10 cellular contexts compared by ENCODE assay signal in the genomic region with DNA sequence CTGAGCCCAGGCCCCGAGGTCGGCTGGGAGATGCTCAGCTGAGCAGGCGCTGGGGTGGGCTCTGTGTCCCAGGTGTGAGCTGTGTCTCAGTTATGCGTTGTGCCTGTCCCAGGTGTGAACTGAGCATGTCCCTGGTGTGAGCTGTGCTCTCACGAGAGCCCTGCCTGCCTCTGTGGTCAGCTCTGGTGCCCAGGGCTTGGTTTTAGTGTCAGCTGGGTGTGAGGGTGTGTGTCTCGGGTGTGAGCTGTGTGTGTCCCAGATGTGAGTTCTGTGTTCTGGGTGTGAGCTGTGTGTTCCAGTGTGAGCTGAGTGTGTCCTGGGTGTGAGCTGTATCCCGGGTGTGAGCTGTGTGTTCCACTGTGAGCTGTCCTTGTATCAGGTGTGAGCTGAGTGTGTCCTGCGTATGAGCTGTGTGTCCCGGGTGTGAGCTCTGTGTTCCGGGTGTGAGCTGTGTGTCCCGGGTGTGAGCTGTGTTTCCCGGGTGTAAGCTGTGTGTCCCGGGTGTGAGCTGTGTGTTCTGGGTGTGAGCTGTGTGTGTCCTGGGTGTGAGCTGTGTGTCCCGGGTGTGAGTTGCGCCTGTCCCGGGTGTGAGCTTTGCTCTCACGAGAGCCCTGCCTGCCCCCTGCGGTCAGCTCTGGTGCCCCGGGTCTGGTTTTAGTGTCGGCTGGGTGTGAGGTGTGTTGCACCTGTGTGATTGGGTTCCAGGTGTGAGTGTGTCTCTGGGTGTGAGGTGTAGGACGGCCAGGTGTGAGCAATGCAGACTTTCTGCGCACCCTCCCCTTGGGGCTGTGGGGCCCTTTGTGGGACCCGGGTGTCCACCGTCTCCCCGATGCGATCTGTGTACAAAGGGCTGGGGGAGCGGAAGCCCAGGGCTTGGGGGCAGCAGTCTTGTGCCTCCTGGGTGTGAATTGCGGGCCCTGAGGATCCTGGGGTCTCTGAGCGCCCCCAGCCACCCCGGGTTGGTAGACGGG. TPM values are rescaled to one million over a fixed set of nuclear protein-coding genes. Genes with fewer than 3 reads are reported as not detected.
DNase-seq lines count a peak whose midpoint lies in the region; ATAC-seq, FAIRE-seq and TF ChIP-seq lines count a peak whose summit lies in the region.
"Had no signal": no experiment of that assay in that cellular context is flagged by ENCODE, and none has a peak within 500 bp of the region (broad histone marks: within the 10 kb centered on the region; RNA-seq: fewer than 3 reads in every experiment).

No MANE protein-coding gene starts in this region.

- CTCF ChIA-PET in Calu3 (lab: Charles Lee), result interaction anchor here (0.6 kb wide), 1 partner anchor 41 kb away, joined by 4 read pairs; no protein-coding TSS in a partner anchor
- CTCF ChIA-PET in HEK293 (lab: Yijun Ruan, JAX), result interaction anchor here (0.9 to 1.0 kb wide), 2 partner anchors 14 to 348 kb away, joined by 3 read pairs; no protein-coding TSS in a partner anchor
- CTCF ChIA-PET in GM12878 (lab: Yijun Ruan, JAX), result interaction anchor here (0.6 to 2.5 kb wide), 8 partner anchors 15 to 348 kb away, joined by 3 to 13 read pairs (median 4); no protein-coding TSS in a partner anchor

- no peak overlapping the region for H3K4me3 ChIP-seq in HEK293 (ENCODE audit: low read depth, low read length)
- H3K4me3 ChIP-seq in GM12878, result peak overlapping the region; percentile 65

- peak overlapping the region; percentile 35 for H3K9ac ChIP-seq in GM12878 (ENCODE audit: control insufficient read depth, insufficient read depth, low read length)

- H4K20me1 ChIP-seq in GM12878 (ENCODE audit: control insufficient read depth, insufficient read depth), result no peaks in the 10 kb centered on the region

- ATAC-seq in GM12878 (peak; percentile 45), HG02623 (IDR thresholded peaks at IDR 0.05; ENCODE audit: unreplicated experiment) (no peak), GM21529 (IDR thresholded peaks at IDR 0.05; ENCODE audit: unreplicated experiment) (no peak)
- ATAC-seq in natural killer cell treated with Interleukin-12 subunit alpha and Interleukin-12 subunit beta and Interleukin-15 and Interleukin-18, amount 100 ng/mL, for 72 hours, result peak; percentile 29 to 34

- SMC1A ChIA-PET in GM12878 (lab: Charles Lee; ENCODE audit: uncharacterized antibody, unreplicated experiment), result interaction anchor here (0.9 to 2.9 kb wide), 6 partner anchors 14 to 117 kb away, joined by 3 to 11 read pairs (median 6); no protein-coding TSS in a partner anchor

- H3K4me1 Mint-ChIP-seq in Calu3 (ENCODE audit: low read depth, unreplicated experiment), result no peaks in the 10 kb centered on the region
- H3K4me1 Mint-ChIP-seq in natural killer cell treated with Interleukin-12 subunit alpha and Interleukin-12 subunit beta and Interleukin-15 and Interleukin-18, amount 100 ng/mL, for 72 hours (ENCODE audit: low read depth in 2 of 2), result peaks cover 21 to 28% of the 10 kb centered on the region in 2 donors

- H3K9me3 ChIP-seq in HEK293 (ENCODE audit: control insufficient read depth, insufficient read depth, low read depth, low read length), result no peaks in the 10 kb centered on the region
- no peaks in the 10 kb centered on the region for H3K9me3 ChIP-seq in GM12878 (replicated peaks; ENCODE audit: control insufficient read depth, insufficient read depth, low read length)
- H3K9me3 ChIP-seq: right lobe of liver had no signal

- TF ChIP-seq EP300 in GM12878 (IDR thresholded peaks at IDR 0.05; ENCODE audit: borderline replicate concordance in 1 of 2, control insufficient read depth in 1 of 2, low read depth in 2 of 2, low read length in 2 of 2), result no peak

- H3K27me3 Mint-ChIP-seq in Calu3 (ENCODE audit: unreplicated experiment), result peaks cover 45% of the 10 kb centered on the region
- peaks cover 0 to 3% of the 10 kb centered on the region in 2 donors for H3K27me3 Mint-ChIP-seq in natural killer cell treated with Interleukin-12 subunit alpha and Interleukin-12 subunit beta and Interleukin-15 and Interleukin-18, amount 100 ng/mL, for 72 hours

- TF ChIP-seq POLR2A in GM12878 (IDR thresholded peaks at IDR 0.05; ENCODE audit: low read depth, low read length), result 0 out of 2 replicates have a peak, but pooled peaks have one; percentile 18

- peak overlapping the region; percentile 98 for H3K4me2 ChIP-seq in GM12878 (ENCODE audit: control insufficient read depth, insufficient read depth)

- WGBS in GM12878 (ENCODE audit: insufficient coverage, insufficient replicate concordance, low lambda C conversion rate, missing lambda C conversion rate), result 19% methylated on average over 29 of the region's 31 CpGs

- POLR2A ChIA-PET in HEK293 (lab: Yijun Ruan, JAX) (interaction anchor here (1.0 to 1.7 kb wide), 3 partner anchors 8 to 187 kb away, joined by 3 to 5 read pairs (median 4); partner anchors contain the start of genes GADD45B, LSM7 and SPPL2B), GM12878 (lab: Charles Lee) (interaction anchor here (0.5 to 1.5 kb wide), 7 partner anchors 17 to 197 kb away, joined by 3 to 8 read pairs (median 4); partner anchors contain the start of genes LSM7 and SPPL2B)

- no peak for TF ChIP-seq RAD21 in GM12878 (IDR thresholded peaks at IDR 0.05; ENCODE audit: insufficient read depth, low read depth, low read length)

- H3K4me1 ChIP-seq in HEK293 (ENCODE audit: control insufficient read depth, insufficient read depth, low read length), result no peaks in the 10 kb centered on the region
- peaks cover 30% of the 10 kb centered on the region for H3K4me1 ChIP-seq in GM12878 (ENCODE audit: control insufficient read depth, insufficient read depth, low read length)

- no peak for TF ChIP-seq CTCF in Calu3 (IDR thresholded peaks at IDR 0.05; ENCODE audit: unreplicated experiment)
- TF ChIP-seq CTCF in HEK293 (tag by site-specific recombination; IDR thresholded peaks at IDR 0.05), result no peak
- TF ChIP-seq CTCF in GM12878 (IDR thresholded peaks at IDR 0.05 in 2 of 3, conservative IDR thresholded peaks at IDR 0.05 in 1 of 3; ENCODE audit: control insufficient read depth in 2 of 3, extremely low read depth in 1 of 3, insufficient read depth in 1 of 3, low read depth in 3 of 3, low read length in 3 of 3), result no peak

- H3K79me2 ChIP-seq in GM12878 (ENCODE audit: control insufficient read depth, insufficient read depth, low read length), result no peaks in the 10 kb centered on the region; the same call in 1 of the 2 replicates

- H2AFZ ChIP-seq in GM12878 (ENCODE audit: control insufficient read depth, low read depth, low read length), result peak overlapping the region; percentile 32

- intact Hi-C loops in Calu3 (cut with micrococcal nuclease; ENCODE audit: unreplicated experiment), result no loop called here
- intact Hi-C loops in GM12878 (cut with micrococcal nuclease; ENCODE audit: unreplicated experiment), result loop anchor here (1.0 kb wide), 1 partner anchor 39 kb away; the partner anchor contains the start of genes LSM7 and SPPL2B

- H3K27ac ChIP-seq in HEK293 (ENCODE audit: extremely low read depth, low read depth, low read length) (no peak overlapping the region), GM12878 (ENCODE audit: control insufficient read depth, insufficient read depth) (peak overlapping the region; percentile 74)

- peak overlapping the region; percentile 44 for H3K4me3 Mint-ChIP-seq in Calu3 (ENCODE audit: low read depth, unreplicated experiment)
- H3K4me3 Mint-ChIP-seq in natural killer cell treated with Interleukin-12 subunit alpha and Interleukin-12 subunit beta and Interleukin-15 and Interleukin-18, amount 100 ng/mL, for 72 hours, result peak overlapping the region; percentile 91

- FAIRE-seq in GM12878 (lab: Jason Lieb, UNC), result no peak

- RAD21 ChIA-PET in GM12878 (lab: Charles Lee; ENCODE audit: unreplicated experiment), result interaction anchor here (0.6 to 1.7 kb wide), 13 partner anchors 8 to 392 kb away, joined by 3 to 10 read pairs (median 4); partner anchors contain the start of genes LSM7 and SPPL2B

- H3K9me3 Mint-ChIP-seq in Calu3 (ENCODE audit: low read depth, unreplicated experiment), result no peaks in the 10 kb centered on the region
- no peaks in the 10 kb centered on the region for H3K9me3 Mint-ChIP-seq in natural killer cell treated with Interleukin-12 subunit alpha and Interleukin-12 subunit beta and Interleukin-15 and Interleukin-18, amount 100 ng/mL, for 72 hours

- DNase-seq in Calu3, result no peak
- DNase-seq in GM12878 (ENCODE audit: low read depth, low spot score), result no peak
- no peak for DNase-seq in natural killer cell treated with Interleukin-12 subunit alpha and Interleukin-12 subunit beta and Interleukin-15 and Interleukin-18, amount 100 ng/mL, for 72 hours (ENCODE audit: low spot score)
- DNase-seq in G401 (ENCODE audit: low spot score), result no peak
- DNase-seq in DMS53 treated with DMSO at 0.1 percent for 48 hours (lab: John Stamatoyannopoulos, UW; ENCODE audit: unreplicated experiment), result no peak
- DNase-seq: NCI-H1105 had no signal

- no TSS peak for BruUV-seq in Calu3 (replicated peaks; lab: Mats Ljungman, UMichigan)
- BruUV-seq in GM12878 (replicated peaks; lab: Mats Ljungman, UMichigan), result no TSS peak

- H3K36me3 ChIP-seq in HEK293 (ENCODE audit: control insufficient read depth in 2 of 2, insufficient read depth in 1 of 2, low read length in 2 of 2) (no peaks in the 10 kb centered on the region), GM12878 (ENCODE audit: control insufficient read depth in 2 of 2, insufficient read depth in 2 of 2, low read length in 1 of 2) (no peaks in the 10 kb centered on the region)
- H3K36me3 ChIP-seq: right lobe of liver had no signal

- in situ Hi-C loops in GM12878 (cut with MboI) (no loop called here), G401 (cut with HindIII; ENCODE audit: low sequenced_read_pairs) (no loop called here)

- no peak overlapping the region for H3K27ac Mint-ChIP-seq in Calu3 (ENCODE audit: unreplicated experiment)
- peak overlapping the region; percentile 86 to 92 for H3K27ac Mint-ChIP-seq in natural killer cell treated with Interleukin-12 subunit alpha and Interleukin-12 subunit beta and Interleukin-15 and Interleukin-18, amount 100 ng/mL, for 72 hours

- peaks cover 10% of the 10 kb centered on the region for H3K36me3 Mint-ChIP-seq in Calu3 (ENCODE audit: insufficient read depth, unreplicated experiment)
- no peaks in the 10 kb centered on the region for H3K36me3 Mint-ChIP-seq in natural killer cell treated with Interleukin-12 subunit alpha and Interleukin-12 subunit beta and Interleukin-15 and Interleukin-18, amount 100 ng/mL, for 72 hours

- H3K27me3 ChIP-seq in GM12878 (replicated peaks in 1 of 2; ENCODE audit: control insufficient read depth in 2 of 2, insufficient read depth in 2 of 2, low read length in 1 of 2), result no peaks in the 10 kb centered on the region

RNA-seq across cellular contexts. Expression of gene PEAK3, which starts 7.1 kb away (rescaled TPM):
- not detected in 2 replicates for total RNA-seq in Calu3 (2022)
- total RNA-seq in GM12878 (2013; cell fraction: nucleolus; rRNA removed), result not detected in 2 replicates
- not detected in 2 replicates for total RNA-seq in GM12878 (2014; rRNA removed)
- not detected in 2 replicates for total RNA-seq in GM12878 (2014; rRNA removed; fragmentation: Illumina TruSeq; extraction: Trizol)
- 0.10 and 0.13 TPM in 2 replicates for total RNA-seq in GM12878 (2021)
- polyA plus RNA-seq in GM12878 (2011; ENCODE audit: low read depth), result 0.09 TPM
- 0.03 TPM in 1 of 2 replicates, not detected in the other for polyA plus RNA-seq in GM12878 (2011; rRNA removed)
- not detected in 2 replicates for polyA plus RNA-seq in GM12878 (2011; cell fraction: cytosol; rRNA removed)
- 0.06 and 0.19 TPM in 2 replicates for polyA plus RNA-seq in GM12878 (2011; cell fraction: nucleus; rRNA removed)
- polyA plus RNA-seq in GM12878 (2012), result 0.25 and 1.1 TPM in 2 replicates
- not detected in 2 replicates for polyA plus RNA-seq in GM12878 (2014; fragmentation: Illumina TruSeq; extraction: Trizol)
- polyA plus RNA-seq in GM12878 (2014; fragmentation: Nextera tagmentation; extraction: Ambion mirVana), result not detected
- not detected in 2 replicates for polyA plus RNA-seq in GM12878 (2014; rRNA removed)
- under 1 TPM in 1 of 2 experiments, not detected in 1; 0.05 TPM for polyA plus RNA-seq in GM12878 (2016; fragmentation: Nextera tagmentation; extraction: Ambion mirVana)
- polyA minus RNA-seq in GM12878 (2011; rRNA and poly(A)+ RNA removed), result 0.05 TPM in 1 of 2 replicates, not detected in the other
- polyA minus RNA-seq in GM12878 (2011; cell fraction: cytosol; rRNA and poly(A)+ RNA removed), result 0.52 TPM in 1 of 2 replicates, not detected in the other
- 0.12 and 0.19 TPM in 2 replicates for polyA minus RNA-seq in GM12878 (2011; cell fraction: nucleus; rRNA and poly(A)+ RNA removed)
- total RNA-seq in natural killer cell treated with Interleukin-12 subunit alpha and Interleukin-12 subunit beta and Interleukin-15 and Interleukin-18, amount 100 ng/mL, for 72 hours, result 1 to 10 TPM; 2.4 to 8.2 TPM
- not detected in 2 replicates for total RNA-seq in G401 (2014; rRNA removed; shearing (Covaris generic))

RNA-seq across cellular contexts. Expression of gene LINGO3, which starts 18.9 kb away (rescaled TPM):
- total RNA-seq in Calu3 (2022) (not detected in 2 replicates), GM12878 (2014; rRNA removed) (0.22 and 0.40 TPM in 2 replicates), GM12878 (2014; rRNA removed; fragmentation: Illumina TruSeq; extraction: Trizol) (0.09 TPM in 1 of 2 replicates, not detected in the other), GM12878 (2021) (0.27 and 0.33 TPM in 2 replicates)
- 0.31 TPM in 1 of 2 replicates, not detected in the other for total RNA-seq in GM12878 (2013; cell fraction: nucleolus; rRNA removed)
- polyA plus RNA-seq in GM12878 (2011; ENCODE audit: low read depth), result 0.21 TPM
- polyA plus RNA-seq in GM12878 (2011; rRNA removed) (not detected in 2 replicates), GM12878 (2014; fragmentation: Illumina TruSeq; extraction: Trizol) (not detected in 2 replicates), GM12878 (2014; fragmentation: Nextera tagmentation; extraction: Ambion mirVana) (not detected), GM12878 (2014; rRNA removed) (0.05 and 0.09 TPM in 2 replicates), GM12878 (2016; fragmentation: Nextera tagmentation; extraction: Ambion mirVana) (1 to 10 TPM; 1.2 to 2.0 TPM)
- not detected in 2 replicates for polyA plus RNA-seq in GM12878 (2011; cell fraction: cytosol; rRNA removed)
- 0.06 TPM in 1 of 2 replicates, not detected in the other for polyA plus RNA-seq in GM12878 (2011; cell fraction: nucleus; rRNA removed)
- 1.5 and 1.8 TPM in 2 replicates for polyA plus RNA-seq in GM12878 (2012)
- polyA minus RNA-seq in GM12878 (2011; rRNA and poly(A)+ RNA removed), result not detected in 2 replicates
- polyA minus RNA-seq in GM12878 (2011; cell fraction: cytosol; rRNA and poly(A)+ RNA removed), result not detected in 2 replicates
- polyA minus RNA-seq in GM12878 (2011; cell fraction: nucleus; rRNA and poly(A)+ RNA removed), result not detected in 2 replicates
- under 1 TPM; 0.20 to 0.21 TPM for total RNA-seq in natural killer cell treated with Interleukin-12 subunit alpha and Interleukin-12 subunit beta and Interleukin-15 and Interleukin-18, amount 100 ng/mL, for 72 hours
- total RNA-seq in G401 (2014; rRNA removed; shearing (Covaris generic)), result not detected in 2 replicates
- total RNA-seq: right lobe of liver had no signal

RNA-seq across cellular contexts. Expression of gene JSRP1, which starts 32.8 kb away (rescaled TPM):
- total RNA-seq in Calu3 (2022) (0.73 TPM in 1 of 2 replicates, not detected in the other), GM12878 (2014; rRNA removed) (not detected in 2 replicates), GM12878 (2014; rRNA removed; fragmentation: Illumina TruSeq; extraction: Trizol) (not detected in 2 replicates), GM12878 (2021) (0.41 and 0.43 TPM in 2 replicates)
- not detected in 2 replicates for total RNA-seq in GM12878 (2013; cell fraction: nucleolus; rRNA removed)
- not detected for polyA plus RNA-seq in GM12878 (2011; ENCODE audit: low read depth)
- polyA plus RNA-seq in GM12878 (2011; rRNA removed) (not detected in 2 replicates), GM12878 (2014; fragmentation: Illumina TruSeq; extraction: Trizol) (not detected in 2 replicates), GM12878 (2014; fragmentation: Nextera tagmentation; extraction: Ambion mirVana) (not detected), GM12878 (2014; rRNA removed) (0.14 TPM in 1 of 2 replicates, not detected in the other), GM12878 (2016; fragmentation: Nextera tagmentation; extraction: Ambion mirVana) (under 1 TPM; 0.49 to 0.91 TPM)
- 0.10 TPM in 1 of 2 replicates, not detected in the other for polyA plus RNA-seq in GM12878 (2011; cell fraction: cytosol; rRNA removed)
- polyA plus RNA-seq in GM12878 (2011; cell fraction: nucleus; rRNA removed), result 0.13 TPM in 1 of 2 replicates, not detected in the other
- polyA plus RNA-seq in GM12878 (2012), result 0.90 and 2.8 TPM in 2 replicates
- polyA minus RNA-seq in GM12878 (2011; rRNA and poly(A)+ RNA removed), result 0.72 TPM in 1 of 2 replicates, not detected in the other
- not detected in 2 replicates for polyA minus RNA-seq in GM12878 (2011; cell fraction: cytosol; rRNA and poly(A)+ RNA removed)
- not detected in 2 replicates for polyA minus RNA-seq in GM12878 (2011; cell fraction: nucleus; rRNA and poly(A)+ RNA removed)
- total RNA-seq in natural killer cell treated with Interleukin-12 subunit alpha and Interleukin-12 subunit beta and Interleukin-15 and Interleukin-18, amount 100 ng/mL, for 72 hours, result under 1 TPM in 1 of 2 donors, not detected in 1; 0.73 TPM
- total RNA-seq in G401 (2014; rRNA removed; shearing (Covaris generic)), result 2.5 TPM in 1 of 2 replicates, not detected in the other

RNA-seq across cellular contexts. Expression of gene LSM7, which starts 39.4 kb away (rescaled TPM):
- total RNA-seq in Calu3 (2022), result 71.5 and 93.0 TPM in 2 replicates
- 45.9 and 51.4 TPM in 2 replicates for total RNA-seq in GM12878 (2013; cell fraction: nucleolus; rRNA removed)
- total RNA-seq in GM12878 (2014; rRNA removed), result 253 and 300 TPM in 2 replicates
- 138 and 148 TPM in 2 replicates for total RNA-seq in GM12878 (2014; rRNA removed; fragmentation: Illumina TruSeq; extraction: Trizol)
- 205 and 211 TPM in 2 replicates for total RNA-seq in GM12878 (2021)
- polyA plus RNA-seq in GM12878 (2011; ENCODE audit: low read depth), result 98.2 TPM
- polyA plus RNA-seq in GM12878 (2011; rRNA removed), result 193 and 274 TPM in 2 replicates
- polyA plus RNA-seq in GM12878 (2011; cell fraction: cytosol; rRNA removed), result 844 and 891 TPM in 2 replicates
- polyA plus RNA-seq in GM12878 (2011; cell fraction: nucleus; rRNA removed), result 249 and 315 TPM in 2 replicates
- 198 and 208 TPM in 2 replicates for polyA plus RNA-seq in GM12878 (2012)
- 34.5 and 107 TPM in 2 replicates for polyA plus RNA-seq in GM12878 (2014; fragmentation: Illumina TruSeq; extraction: Trizol)
- polyA plus RNA-seq in GM12878 (2014; fragmentation: Nextera tagmentation; extraction: Ambion mirVana), result 100 to 1,000 TPM in 1 of 2 experiments, 10 to 100 TPM in 1; 24.4 to 108 TPM
- polyA plus RNA-seq in GM12878 (2014; rRNA removed), result 424 and 461 TPM in 2 replicates
- polyA plus RNA-seq in GM12878 (2016; fragmentation: Nextera tagmentation; extraction: Ambion mirVana), result 100 to 1,000 TPM; 230 to 273 TPM
- polyA minus RNA-seq in GM12878 (2011; rRNA and poly(A)+ RNA removed), result 28.5 and 60.2 TPM in 2 replicates
- 29.9 and 45.0 TPM in 2 replicates for polyA minus RNA-seq in GM12878 (2011; cell fraction: cytosol; rRNA and poly(A)+ RNA removed)
- polyA minus RNA-seq in GM12878 (2011; cell fraction: nucleus; rRNA and poly(A)+ RNA removed), result 22.7 and 39.3 TPM in 2 replicates
- total RNA-seq in natural killer cell treated with Interleukin-12 subunit alpha and Interleukin-12 subunit beta and Interleukin-15 and Interleukin-18, amount 100 ng/mL, for 72 hours, result 100 to 1,000 TPM; 111 to 154 TPM
- total RNA-seq in G401 (2014; rRNA removed; shearing (Covaris generic)), result 400 and 511 TPM in 2 replicates

RNA-seq across cellular contexts. Expression of gene SPPL2B, which starts 39.5 kb away (rescaled TPM):
- 56.0 and 59.3 TPM in 2 replicates for total RNA-seq in Calu3 (2022)
- total RNA-seq in GM12878 (2013; cell fraction: nucleolus; rRNA removed), result 82.8 and 104 TPM in 2 replicates
- 19.2 and 26.0 TPM in 2 replicates for total RNA-seq in GM12878 (2014; rRNA removed)
- 6.4 and 7.8 TPM in 2 replicates for total RNA-seq in GM12878 (2014; rRNA removed; fragmentation: Illumina TruSeq; extraction: Trizol)
- total RNA-seq in GM12878 (2021), result 47.6 and 56.5 TPM in 2 replicates
- polyA plus RNA-seq in GM12878 (2011; ENCODE audit: low read depth), result 8.4 TPM
- 7.6 and 10.6 TPM in 2 replicates for polyA plus RNA-seq in GM12878 (2011; rRNA removed)
- 13.2 and 26.4 TPM in 2 replicates for polyA plus RNA-seq in GM12878 (2011; cell fraction: cytosol; rRNA removed)
- polyA plus RNA-seq in GM12878 (2011; cell fraction: nucleus; rRNA removed), result 267 and 374 TPM in 2 replicates
- 32.7 and 43.4 TPM in 2 replicates for polyA plus RNA-seq in GM12878 (2012)
- 2.1 and 5.0 TPM in 2 replicates for polyA plus RNA-seq in GM12878 (2014; fragmentation: Illumina TruSeq; extraction: Trizol)
- polyA plus RNA-seq in GM12878 (2014; fragmentation: Nextera tagmentation; extraction: Ambion mirVana), result under 1 TPM; 0.29 to 0.40 TPM
- polyA plus RNA-seq in GM12878 (2014; rRNA removed), result 55.5 and 65.7 TPM in 2 replicates
- 10 to 100 TPM; 33.8 to 34.7 TPM for polyA plus RNA-seq in GM12878 (2016; fragmentation: Nextera tagmentation; extraction: Ambion mirVana)
- 3.7 and 13.1 TPM in 2 replicates for polyA minus RNA-seq in GM12878 (2011; rRNA and poly(A)+ RNA removed)
- 5.3 TPM in 2 replicates for polyA minus RNA-seq in GM12878 (2011; cell fraction: cytosol; rRNA and poly(A)+ RNA removed)
- 23.8 and 34.3 TPM in 2 replicates for polyA minus RNA-seq in GM12878 (2011; cell fraction: nucleus; rRNA and poly(A)+ RNA removed)
- total RNA-seq in natural killer cell treated with Interleukin-12 subunit alpha and Interleukin-12 subunit beta and Interleukin-15 and Interleukin-18, amount 100 ng/mL, for 72 hours, result 10 to 100 TPM; 41.3 to 97.6 TPM
- total RNA-seq in G401 (2014; rRNA removed; shearing (Covaris generic)), result 31.6 and 36.5 TPM in 2 replicates

Comparison
In these comparisons a context has a peak if more than half of its experiments do, and no peak if none do; other contexts are left out.
1. ATAC-seq: peak in GM12878 (single experiment) and natural killer cell treated with Interleukin-12 subunit alpha and Interleukin-12 subunit beta and Interleukin-15 and Interleukin-18, amount 100 ng/mL, for 72 hours (2 of 2); none in HG02623 (single experiment) and GM21529 (single experiment).